ENCODE assay signal across 8 cellular contexts in the genomic region with DNA sequence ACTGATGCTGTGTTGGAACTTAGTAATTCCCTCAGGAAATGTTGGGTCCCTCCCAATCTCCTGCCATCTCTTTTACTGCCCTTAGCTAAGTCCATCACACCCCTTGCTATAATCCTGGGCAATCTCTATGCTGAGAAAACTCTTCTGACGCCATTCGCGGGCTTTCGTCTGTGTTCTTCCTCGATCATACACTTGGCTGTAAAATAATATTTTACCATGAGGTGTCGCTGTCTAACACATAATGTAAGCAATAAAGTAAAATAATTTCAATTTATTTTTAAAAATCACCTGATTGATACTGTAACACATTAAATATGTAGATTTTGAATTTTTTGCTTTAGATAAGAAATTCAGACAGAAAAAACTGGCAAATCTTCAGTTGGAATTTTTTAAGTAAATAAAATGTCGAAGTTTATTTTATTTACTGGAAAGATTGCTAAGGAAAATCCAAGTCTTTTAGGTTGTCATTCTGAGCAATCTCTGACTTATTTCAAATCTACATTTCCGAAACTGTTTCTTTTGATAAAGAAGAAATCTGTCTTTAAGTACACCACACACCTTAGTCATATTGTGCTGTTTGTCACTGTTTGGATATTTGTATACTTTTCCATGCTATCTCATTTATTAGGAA.
DNase-seq lines count a peak whose midpoint lies in the region; ATAC-seq and TF ChIP-seq lines count a peak whose summit lies in the region.

No MANE protein-coding gene starts in this region.

- H3K27ac ChIP-seq in VCaP, result no peak overlapping the region

- peak; percentile 41 for ATAC-seq in sciatic nerve
- no peak for ATAC-seq in GM19467 (IDR thresholded peaks at IDR 0.05; ENCODE audit: unreplicated experiment)

- intact Hi-C loops in sciatic nerve (cut with DNase I), result no loop called here

- peak; percentile 78 for TF ChIP-seq CTCF in VCaP (conservative IDR thresholded peaks at IDR 0.05)

- DNase-seq in AG08395 (ENCODE audit: low spot score) (peak; percentile 34), GM04504 (ENCODE audit: low read depth) (peak; percentile 29), NCI-H1105 treated with DMSO at 0.1 percent for 48 hours (lab: John Stamatoyannopoulos, UW) (peak; percentile 40), glomerular visceral epithelial cell (ENCODE audit: extremely low spot score) (peak; percentile 43), sciatic nerve (ENCODE audit: low spot score) (no peak)
- no peak for DNase-seq in activated naive CD4-positive, alpha-beta T cell treated with Interleukin-2 at 50 U/mL for 16 hours

Comparison
In these comparisons a context has a peak if more than half of its experiments do, and no peak if none do; other contexts are left out.
1. DNase-seq: peak in AG08395 (single experiment), GM04504 (single experiment), NCI-H1105 treated with DMSO at 0.1 percent for 48 hours (single experiment) and glomerular visceral epithelial cell (single experiment); none in sciatic nerve (single experiment) and activated naive CD4-positive, alpha-beta T cell treated with Interleukin-2 at 50 U/mL for 16 hours (single experiment).